Comparison of ENCODE assay signal across 2 cellular contexts in the genomic region with DNA sequence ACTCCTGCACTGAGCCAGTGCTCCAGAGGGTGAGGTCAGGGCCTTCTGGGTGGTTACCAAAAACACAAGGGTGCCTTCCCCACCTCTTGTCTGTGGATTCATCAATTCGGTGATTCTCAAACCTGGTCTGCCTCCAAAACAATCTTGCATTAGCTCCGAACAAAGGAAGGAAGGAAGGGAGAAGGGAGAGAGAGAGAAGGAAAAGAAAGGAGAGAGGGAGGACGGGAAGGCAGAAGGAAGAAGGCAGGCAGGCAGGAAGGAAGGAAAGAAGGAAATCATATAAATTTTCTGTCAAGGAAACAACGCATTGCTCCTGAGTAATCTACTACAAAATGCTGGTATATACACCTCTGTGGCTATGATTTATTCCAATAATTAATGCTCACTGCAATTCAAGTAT.
TF ChIP-seq lines count a peak whose summit lies in the region.

No MANE protein-coding gene starts in this region.

TF ChIP-seq in A549, 52 proteins besides CTCF, POLR2A, EP300 and RAD21:
- TF ChIP-seq EHF (CRISPR knock-in tag; IDR thresholded peaks at IDR 0.05) (peak; percentile 78; the same call in 1 of the 2 replicates), RNF2 (IDR thresholded peaks at IDR 0.05; ENCODE audit: borderline replicate concordance, low read depth) (no peak), POLR2AphosphoS2 (conservative IDR thresholded peaks at IDR 0.05; ENCODE audit: low read length) (0 out of 2 replicates have a peak, but pooled peaks have one; percentile 45), FOXS1 (CRISPR knock-in tag; IDR thresholded peaks at IDR 0.05) (peak; percentile 31; the same call in 1 of the 2 replicates)

TF ChIP-seq in IMR-90, 13 proteins besides CTCF, POLR2A, EP300 and RAD21:
- no peak for TF ChIP-seq RFX5 (IDR thresholded peaks at IDR 0.05; ENCODE audit: low read depth, low read length)
- TF ChIP-seq, protein P1, sequence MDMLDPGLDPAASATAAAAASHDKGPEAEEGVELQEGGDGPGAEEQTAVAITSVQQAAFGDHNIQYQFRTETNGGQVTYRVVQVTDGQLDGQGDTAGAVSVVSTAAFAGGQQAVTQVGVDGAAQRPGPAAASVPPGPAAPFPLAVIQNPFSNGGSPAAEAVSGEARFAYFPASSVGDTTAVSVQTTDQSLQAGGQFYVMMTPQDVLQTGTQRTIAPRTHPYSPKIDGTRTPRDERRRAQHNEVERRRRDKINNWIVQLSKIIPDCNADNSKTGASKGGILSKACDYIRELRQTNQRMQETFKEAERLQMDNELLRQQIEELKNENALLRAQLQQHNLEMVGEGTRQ (IDR thresholded peaks at IDR 0.05; ENCODE audit: low read depth, low read length): no peak
- no peak for TF ChIP-seq MXI1 (IDR thresholded peaks at IDR 0.05; ENCODE audit: borderline replicate concordance, low read depth, low read length)
- TF ChIP-seq MAZ (IDR thresholded peaks at IDR 0.05; ENCODE audit: borderline replicate concordance, low read depth, low read length): no peak
- TF ChIP-seq MAFK (IDR thresholded peaks at IDR 0.05; ENCODE audit: low read depth, low read length): no peak
- TF ChIP-seq, protein P2, sequence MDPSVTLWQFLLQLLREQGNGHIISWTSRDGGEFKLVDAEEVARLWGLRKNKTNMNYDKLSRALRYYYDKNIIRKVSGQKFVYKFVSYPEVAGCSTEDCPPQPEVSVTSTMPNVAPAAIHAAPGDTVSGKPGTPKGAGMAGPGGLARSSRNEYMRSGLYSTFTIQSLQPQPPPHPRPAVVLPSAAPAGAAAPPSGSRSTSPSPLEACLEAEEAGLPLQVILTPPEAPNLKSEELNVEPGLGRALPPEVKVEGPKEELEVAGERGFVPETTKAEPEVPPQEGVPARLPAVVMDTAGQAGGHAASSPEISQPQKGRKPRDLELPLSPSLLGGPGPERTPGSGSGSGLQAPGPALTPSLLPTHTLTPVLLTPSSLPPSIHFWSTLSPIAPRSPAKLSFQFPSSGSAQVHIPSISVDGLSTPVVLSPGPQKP (IDR thresholded peaks at IDR 0.05; ENCODE audit: borderline replicate concordance, low read depth, low read length): no peak
- no peak for TF ChIP-seq BHLHE40 (IDR thresholded peaks at IDR 0.05; ENCODE audit: low read depth, low read length)
- TF ChIP-seq NFE2L2 (IDR thresholded peaks at IDR 0.05; ENCODE audit: low read depth, low read length): no peak
- no peak for TF ChIP-seq RCOR1 (IDR thresholded peaks at IDR 0.05; ENCODE audit: insufficient replicate concordance, low read length)
- TF ChIP-seq CHD1 (IDR thresholded peaks at IDR 0.05; ENCODE audit: low read depth, low read length): no peak
